9 cellular contexts compared by ENCODE assay signal in the genomic region with DNA sequence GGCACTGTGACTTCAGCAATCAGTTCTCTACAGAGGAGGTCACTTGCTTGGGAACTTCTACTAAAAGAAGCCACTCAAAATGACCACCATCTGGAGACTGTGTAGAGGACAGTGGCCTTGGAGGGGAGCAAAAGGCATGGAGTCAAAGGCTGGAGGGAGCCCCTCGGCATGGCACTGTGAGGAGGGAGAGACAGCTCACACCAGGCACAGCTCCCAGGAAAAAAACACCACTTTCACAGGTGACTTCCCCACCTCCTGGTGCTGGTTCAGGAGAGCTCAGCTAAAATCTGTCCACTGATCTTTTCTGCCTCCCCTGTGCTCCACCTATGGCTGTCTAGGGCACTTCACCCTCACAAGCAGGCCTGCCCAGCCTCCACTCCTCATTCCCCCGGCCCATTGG.
"Had no signal": no experiment of that assay in that cellular context is flagged by ENCODE, and none has a peak within 500 bp of the region (broad histone marks: within the 10 kb centered on the region; RNA-seq: fewer than 3 reads in every experiment).

No MANE protein-coding gene starts in this region.

- DNase-seq: GM23248, GOT3, H7, HFFc6 had no signal

- H3K4me1 Mint-ChIP-seq: IgD-negative memory B cell had no signal

- H3K27ac Mint-ChIP-seq: HFFc6, IgD-negative memory B cell had no signal

- H3K9me3 ChIP-seq: HAP-1 had no signal

- H3K4me3 ChIP-seq: GM23248, HAP-1 had no signal

- H3K36me3 ChIP-seq: HAP-1 had no signal

- H3K4me3 Mint-ChIP-seq: HFFc6, IgD-negative memory B cell had no signal

- H3K4me1 ChIP-seq: HAP-1 had no signal

- H3K9ac ChIP-seq: GM23248 had no signal

- H3K27ac ChIP-seq: GM23248, HL-60 had no signal

- ATAC-seq: HCT116, HepG2 had no signal

- H3K27me3 Mint-ChIP-seq: IgD-negative memory B cell had no signal

- H3K36me3 Mint-ChIP-seq: IgD-negative memory B cell had no signal
